In the genomic region with DNA sequence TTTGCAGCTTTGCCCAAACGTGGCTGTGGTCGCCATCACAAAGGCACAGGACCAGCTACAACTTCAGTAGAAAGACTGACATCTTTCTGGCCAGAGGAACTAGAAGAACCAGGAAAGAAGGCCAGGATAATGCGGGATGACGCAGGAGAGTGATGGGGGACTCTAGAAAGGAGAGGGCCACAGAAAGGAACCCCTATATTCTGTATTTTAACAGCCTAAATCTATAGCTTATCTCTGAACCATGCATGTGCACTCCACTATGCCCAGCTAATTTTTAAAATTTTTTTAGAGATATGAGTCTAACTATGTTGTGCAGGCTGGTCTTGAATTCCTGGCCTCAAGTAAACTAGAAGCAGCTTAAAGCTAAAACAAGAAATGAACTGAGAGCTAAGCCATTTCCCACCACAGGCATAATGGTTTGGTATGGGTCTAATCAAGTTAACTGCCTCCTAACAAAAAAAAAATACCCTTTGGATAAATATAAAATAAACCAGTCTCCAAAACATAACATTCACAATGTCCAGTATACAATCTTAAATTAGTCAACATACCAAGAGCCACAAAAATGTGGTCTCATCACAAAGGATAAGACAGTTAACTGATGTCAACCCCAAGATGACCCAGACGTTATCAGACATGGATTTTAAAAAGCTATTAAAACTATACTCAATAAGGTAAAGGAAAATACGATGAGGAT, we compare ENCODE assay signal across 2 cellular contexts.
TF ChIP-seq lines count a peak whose summit lies in the region.

No MANE protein-coding gene starts in this region.

TF ChIP-seq in SK-N-SH, 30 proteins besides CTCF, POLR2A, EP300 and RAD21 (continued from another document):
- TF ChIP-seq, protein P1, sequence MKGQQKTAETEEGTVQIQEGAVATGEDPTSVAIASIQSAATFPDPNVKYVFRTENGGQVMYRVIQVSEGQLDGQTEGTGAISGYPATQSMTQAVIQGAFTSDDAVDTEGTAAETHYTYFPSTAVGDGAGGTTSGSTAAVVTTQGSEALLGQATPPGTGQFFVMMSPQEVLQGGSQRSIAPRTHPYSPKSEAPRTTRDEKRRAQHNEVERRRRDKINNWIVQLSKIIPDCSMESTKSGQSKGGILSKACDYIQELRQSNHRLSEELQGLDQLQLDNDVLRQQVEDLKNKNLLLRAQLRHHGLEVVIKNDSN (IDR thresholded peaks at IDR 0.05; ENCODE audit: borderline replicate concordance, low read depth): no peak
- TF ChIP-seq GATA2 (CRISPR knock-in tag; IDR thresholded peaks at IDR 0.05): no peak
- no peak for TF ChIP-seq NRF1 (IDR thresholded peaks at IDR 0.05; ENCODE audit: low read depth, low read length)

TF ChIP-seq in SK-N-SH treated with all-trans-retinoic acid at 6 μM for 48 hours, 23 proteins besides CTCF, POLR2A, EP300 and RAD21 (continued from another document):
- TF ChIP-seq, protein P2, sequence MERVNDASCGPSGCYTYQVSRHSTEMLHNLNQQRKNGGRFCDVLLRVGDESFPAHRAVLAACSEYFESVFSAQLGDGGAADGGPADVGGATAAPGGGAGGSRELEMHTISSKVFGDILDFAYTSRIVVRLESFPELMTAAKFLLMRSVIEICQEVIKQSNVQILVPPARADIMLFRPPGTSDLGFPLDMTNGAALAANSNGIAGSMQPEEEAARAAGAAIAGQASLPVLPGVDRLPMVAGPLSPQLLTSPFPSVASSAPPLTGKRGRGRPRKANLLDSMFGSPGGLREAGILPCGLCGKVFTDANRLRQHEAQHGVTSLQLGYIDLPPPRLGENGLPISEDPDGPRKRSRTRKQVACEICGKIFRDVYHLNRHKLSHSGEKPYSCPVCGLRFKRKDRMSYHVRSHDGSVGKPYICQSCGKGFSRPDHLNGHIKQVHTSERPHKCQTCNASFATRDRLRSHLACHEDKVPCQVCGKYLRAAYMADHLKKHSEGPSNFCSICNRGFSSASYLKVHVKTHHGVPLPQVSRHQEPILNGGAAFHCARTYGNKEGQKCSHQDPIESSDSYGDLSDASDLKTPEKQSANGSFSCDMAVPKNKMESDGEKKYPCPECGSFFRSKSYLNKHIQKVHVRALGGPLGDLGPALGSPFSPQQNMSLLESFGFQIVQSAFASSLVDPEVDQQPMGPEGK (CRISPR knock-in tag; IDR thresholded peaks at IDR 0.05; ENCODE audit: borderline replicate concordance): no peak
- TF ChIP-seq, protein P3, sequence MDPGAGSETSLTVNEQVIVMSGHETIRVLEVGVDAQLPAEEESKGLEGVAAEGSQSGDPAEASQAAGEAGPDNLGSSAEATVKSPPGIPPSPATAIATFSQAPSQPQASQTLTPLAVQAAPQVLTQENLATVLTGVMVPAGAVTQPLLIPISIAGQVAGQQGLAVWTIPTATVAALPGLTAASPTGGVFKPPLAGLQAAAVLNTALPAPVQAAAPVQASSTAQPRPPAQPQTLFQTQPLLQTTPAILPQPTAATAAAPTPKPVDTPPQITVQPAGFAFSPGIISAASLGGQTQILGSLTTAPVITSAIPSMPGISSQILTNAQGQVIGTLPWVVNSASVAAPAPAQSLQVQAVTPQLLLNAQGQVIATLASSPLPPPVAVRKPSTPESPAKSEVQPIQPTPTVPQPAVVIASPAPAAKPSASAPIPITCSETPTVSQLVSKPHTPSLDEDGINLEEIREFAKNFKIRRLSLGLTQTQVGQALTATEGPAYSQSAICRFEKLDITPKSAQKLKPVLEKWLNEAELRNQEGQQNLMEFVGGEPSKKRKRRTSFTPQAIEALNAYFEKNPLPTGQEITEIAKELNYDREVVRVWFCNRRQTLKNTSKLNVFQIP (CRISPR knock-in tag; IDR thresholded peaks at IDR 0.05; ENCODE audit: borderline replicate concordance, low read depth): no peak
- TF ChIP-seq ZC3H10 (CRISPR knock-in tag; IDR thresholded peaks at IDR 0.05): no peak
- no peak for TF ChIP-seq RARB (CRISPR knock-in tag; IDR thresholded peaks at IDR 0.05)
- no peak for TF ChIP-seq OSR1 (CRISPR knock-in tag; IDR thresholded peaks at IDR 0.05)
- TF ChIP-seq, protein P4, sequence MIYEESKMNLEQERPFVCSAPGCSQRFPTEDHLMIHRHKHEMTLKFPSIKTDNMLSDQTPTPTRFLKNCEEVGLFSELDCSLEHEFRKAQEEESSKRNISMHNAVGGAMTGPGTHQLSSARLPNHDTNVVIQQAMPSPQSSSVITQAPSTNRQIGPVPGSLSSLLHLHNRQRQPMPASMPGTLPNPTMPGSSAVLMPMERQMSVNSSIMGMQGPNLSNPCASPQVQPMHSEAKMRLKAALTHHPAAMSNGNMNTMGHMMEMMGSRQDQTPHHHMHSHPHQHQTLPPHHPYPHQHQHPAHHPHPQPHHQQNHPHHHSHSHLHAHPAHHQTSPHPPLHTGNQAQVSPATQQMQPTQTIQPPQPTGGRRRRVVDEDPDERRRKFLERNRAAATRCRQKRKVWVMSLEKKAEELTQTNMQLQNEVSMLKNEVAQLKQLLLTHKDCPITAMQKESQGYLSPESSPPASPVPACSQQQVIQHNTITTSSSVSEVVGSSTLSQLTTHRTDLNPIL (CRISPR knock-in tag; IDR thresholded peaks at IDR 0.05; ENCODE audit: low read depth): no peak
- no peak for TF ChIP-seq TOX (CRISPR knock-in tag; IDR thresholded peaks at IDR 0.05; ENCODE audit: borderline replicate concordance)
- TF ChIP-seq PPARA (CRISPR knock-in tag; IDR thresholded peaks at IDR 0.05; ENCODE audit: borderline replicate concordance): no peak
- TF ChIP-seq ARNTL (CRISPR knock-in tag; IDR thresholded peaks at IDR 0.05; ENCODE audit: borderline replicate concordance, low read depth): no peak
- no peak for TF ChIP-seq GLIS3 (CRISPR knock-in tag; IDR thresholded peaks at IDR 0.05)
- TF ChIP-seq, protein P5, sequence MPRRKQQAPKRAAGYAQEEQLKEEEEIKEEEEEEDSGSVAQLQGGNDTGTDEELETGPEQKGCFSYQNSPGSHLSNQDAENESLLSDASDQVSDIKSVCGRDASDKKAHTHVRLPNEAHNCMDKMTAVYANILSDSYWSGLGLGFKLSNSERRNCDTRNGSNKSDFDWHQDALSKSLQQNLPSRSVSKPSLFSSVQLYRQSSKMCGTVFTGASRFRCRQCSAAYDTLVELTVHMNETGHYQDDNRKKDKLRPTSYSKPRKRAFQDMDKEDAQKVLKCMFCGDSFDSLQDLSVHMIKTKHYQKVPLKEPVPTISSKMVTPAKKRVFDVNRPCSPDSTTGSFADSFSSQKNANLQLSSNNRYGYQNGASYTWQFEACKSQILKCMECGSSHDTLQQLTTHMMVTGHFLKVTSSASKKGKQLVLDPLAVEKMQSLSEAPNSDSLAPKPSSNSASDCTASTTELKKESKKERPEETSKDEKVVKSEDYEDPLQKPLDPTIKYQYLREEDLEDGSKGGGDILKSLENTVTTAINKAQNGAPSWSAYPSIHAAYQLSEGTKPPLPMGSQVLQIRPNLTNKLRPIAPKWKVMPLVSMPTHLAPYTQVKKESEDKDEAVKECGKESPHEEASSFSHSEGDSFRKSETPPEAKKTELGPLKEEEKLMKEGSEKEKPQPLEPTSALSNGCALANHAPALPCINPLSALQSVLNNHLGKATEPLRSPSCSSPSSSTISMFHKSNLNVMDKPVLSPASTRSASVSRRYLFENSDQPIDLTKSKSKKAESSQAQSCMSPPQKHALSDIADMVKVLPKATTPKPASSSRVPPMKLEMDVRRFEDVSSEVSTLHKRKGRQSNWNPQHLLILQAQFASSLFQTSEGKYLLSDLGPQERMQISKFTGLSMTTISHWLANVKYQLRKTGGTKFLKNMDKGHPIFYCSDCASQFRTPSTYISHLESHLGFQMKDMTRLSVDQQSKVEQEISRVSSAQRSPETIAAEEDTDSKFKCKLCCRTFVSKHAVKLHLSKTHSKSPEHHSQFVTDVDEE (CRISPR knock-in tag; IDR thresholded peaks at IDR 0.05): no peak
- TF ChIP-seq, protein P6, sequence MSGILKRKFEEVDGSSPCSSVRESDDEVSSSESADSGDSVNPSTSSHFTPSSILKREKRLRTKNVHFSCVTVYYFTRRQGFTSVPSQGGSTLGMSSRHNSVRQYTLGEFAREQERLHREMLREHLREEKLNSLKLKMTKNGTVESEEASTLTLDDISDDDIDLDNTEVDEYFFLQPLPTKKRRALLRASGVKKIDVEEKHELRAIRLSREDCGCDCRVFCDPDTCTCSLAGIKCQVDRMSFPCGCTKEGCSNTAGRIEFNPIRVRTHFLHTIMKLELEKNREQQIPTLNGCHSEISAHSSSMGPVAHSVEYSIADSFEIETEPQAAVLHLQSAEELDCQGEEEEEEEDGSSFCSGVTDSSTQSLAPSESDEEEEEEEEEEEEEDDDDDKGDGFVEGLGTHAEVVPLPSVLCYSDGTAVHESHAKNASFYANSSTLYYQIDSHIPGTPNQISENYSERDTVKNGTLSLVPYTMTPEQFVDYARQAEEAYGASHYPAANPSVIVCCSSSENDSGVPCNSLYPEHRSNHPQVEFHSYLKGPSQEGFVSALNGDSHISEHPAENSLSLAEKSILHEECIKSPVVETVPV (CRISPR knock-in tag; IDR thresholded peaks at IDR 0.05): no peak
